In genomic region chr10:10917031-10917430, GRCh38 we compare ENCODE assay signal across 29 cellular contexts.
"Had no signal": no experiment of that assay in that cellular context is flagged by ENCODE, and none has a peak within 500 bp of the region (broad histone marks: within the 10 kb centered on the region; RNA-seq: fewer than 3 reads in every experiment).

No MANE protein-coding gene starts in this region.

- H3K4me3 ChIP-seq: body of pancreas, esophagus muscularis mucosa had no signal

- H3K27ac ChIP-seq: body of pancreas, esophagus muscularis mucosa, foreskin keratinocyte, WERI-Rb-1 had no signal

- DNase-seq: activated B cell treated with CpG ODN at 0.5 μM for 24 hours; activated CD4-positive, alpha-beta T cell treated with anti-CD3 and anti-CD28 coated beads for 48 hours; activated CD4-positive, alpha-beta T cell treated with anti-CD3 and anti-CD28 coated beads, Interleukin-2, amount 50 U/mL, for 1 hour; activated CD4-positive, alpha-beta T cell treated with anti-CD3 and anti-CD28 coated beads, Interleukin-2, amount 50 U/mL, for 48 hours; activated CD8-positive, alpha-beta memory T cell treated with anti-CD3 and anti-CD28 coated beads for 24 hours; activated CD8-positive, alpha-beta T cell treated with anti-CD3 and anti-CD28 coated beads for 36 hours; activated effector memory CD4-positive, alpha-beta T cell treated with Interleukin-2 at 50 U/mL for 16 hours; activated gamma-delta T cell treated with Interleukin-2 at 50 U/mL for 16 hours; activated naive CD4-positive, alpha-beta T cell treated with anti-CD3 and anti-CD28 coated beads, Interleukin-2, amount 50 U/mL, for 16 hours; activated naive CD4-positive, alpha-beta T cell treated with Interleukin-2 at 50 U/mL for 16 hours; activated T-cell treated with anti-CD3 and anti-CD28 coated beads, Interleukin-2, amount 50 U/mL, for 4 hours; amniotic stem cell; aorta; body of pancreas; caudate nucleus; cortex of kidney; dermis blood vessel endothelial cell; effector CD4-positive, alpha-beta T cell; effector memory CD8-positive, alpha-beta T cell; erythroblast; foreskin keratinocyte; SW 1271; T-helper 1 cell; T-helper 17 cell; T1000; WERI-Rb-1 had no signal

- ATAC-seq: activated CD4-positive, CD25-positive, alpha-beta regulatory T cell treated with anti-CD3 and anti-CD28 coated beads, Interleukin-2, amount 50 U/mL, for 24 hours; activated CD8-positive, alpha-beta T cell treated with anti-CD3 and anti-CD28 coated beads for 36 hours; activated T-cell treated with anti-CD3 and anti-CD28 coated beads, Interleukin-2, amount 50 U/mL, for 4 hours; activated T-helper 17 cell treated with anti-CD3 and anti-CD28 coated beads, Interleukin-2, amount 50 U/mL, for 72 hours; body of pancreas; effector memory CD8-positive, alpha-beta T cell; foreskin keratinocyte; T-helper 17 cell had no signal

- H3K4me1 ChIP-seq: body of pancreas, foreskin keratinocyte had no signal

- H3K27me3 ChIP-seq: body of pancreas, esophagus muscularis mucosa, foreskin keratinocyte had no signal

- H3K36me3 ChIP-seq: esophagus muscularis mucosa, WERI-Rb-1 had no signal

- H3K9me3 ChIP-seq: body of pancreas, esophagus muscularis mucosa had no signal
